Comparison of ENCODE assay signal across 20 cellular contexts in the genomic region with DNA sequence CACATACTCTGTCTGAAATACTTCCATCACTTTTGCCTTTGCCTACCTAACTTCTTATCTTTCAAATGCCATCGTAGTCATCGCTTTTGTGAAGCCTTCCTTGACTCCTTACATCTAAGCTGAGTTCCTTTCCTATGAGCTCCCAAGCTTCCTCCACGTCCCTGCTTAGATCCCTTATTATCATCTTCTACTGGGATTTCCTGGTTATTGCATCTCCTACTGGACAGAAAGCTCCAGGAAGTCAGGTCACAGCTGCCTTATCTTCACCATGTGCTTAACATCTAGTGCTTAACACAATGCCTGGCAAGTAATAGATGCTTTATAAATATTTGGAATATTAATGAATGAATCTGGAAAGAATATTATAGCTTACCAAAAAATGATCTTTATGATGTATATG.
DNase-seq lines count a peak whose midpoint lies in the region; ATAC-seq and TF ChIP-seq lines count a peak whose summit lies in the region.
"Had no signal": no experiment of that assay in that cellular context is flagged by ENCODE, and none has a peak within 500 bp of the region (broad histone marks: within the 10 kb centered on the region; RNA-seq: fewer than 3 reads in every experiment).

No MANE protein-coding gene starts in this region.

- peaks cover 34% of the 10 kb centered on the region for H3K36me3 Mint-ChIP-seq in nephron progenitor cell (ENCODE audit: low read depth)
- H3K36me3 Mint-ChIP-seq in activated naive CD8-positive, alpha-beta T cell treated with anti-CD3 and anti-CD28 coated beads, Interleukin-2, amount 50 U/mL, for 24 hours (ENCODE audit: low read depth): no peaks in the 10 kb centered on the region
- H3K36me3 Mint-ChIP-seq: IgD-negative memory B cell had no signal

- peak overlapping the region; percentile 60 for H3K27ac Mint-ChIP-seq in nephron progenitor cell
- H3K27ac Mint-ChIP-seq in activated naive CD8-positive, alpha-beta T cell treated with anti-CD3 and anti-CD28 coated beads, Interleukin-2, amount 50 U/mL, for 24 hours: no peak overlapping the region
- H3K27ac Mint-ChIP-seq: activated T-helper 17 cell treated with anti-CD3 and anti-CD28 coated beads, Interleukin-2, amount 50 U/mL, for 72 hours; B cell; IgD-negative memory B cell had no signal

- H3K4me3 Mint-ChIP-seq in nephron progenitor cell: peak overlapping the region; percentile 39
- H3K4me3 Mint-ChIP-seq in activated naive CD8-positive, alpha-beta T cell treated with anti-CD3 and anti-CD28 coated beads, Interleukin-2, amount 50 U/mL, for 24 hours: no peak overlapping the region
- H3K4me3 Mint-ChIP-seq: activated T-helper 17 cell treated with anti-CD3 and anti-CD28 coated beads, Interleukin-2, amount 50 U/mL, for 72 hours; B cell; IgD-negative memory B cell had no signal

- DNase-seq in EH (ENCODE audit: low read depth) (peak; percentile 35), NCI-H69 (lab: John Stamatoyannopoulos, UW) (peak; percentile 14), choroid plexus epithelial cell (ENCODE audit: low read depth) (no peak), nephron progenitor cell (no peak), UCSD-AML1 (lab: John Stamatoyannopoulos, UW; ENCODE audit: unreplicated experiment) (no peak)
- DNase-seq in activated naive CD8-positive, alpha-beta T cell treated with anti-CD3 and anti-CD28 coated beads, Interleukin-2, amount 50 U/mL, for 24 hours: no peak
- DNase-seq: activated CD8-positive, alpha-beta memory T cell treated with anti-CD3 and anti-CD28 coated beads for 24 hours; colonic mucosa; DMS 273 treated with DMSO at 0.1 percent for 48 hours; NCI-H2107; NCI-H526 treated with DMSO at 0.1 percent for 48 hours; nucleus accumbens; sigmoid colon; stimulated activated CD4-positive, alpha-beta T cell treated with anti-CD3 and anti-CD28 coated beads, Interleukin-2, amount 100 ng/mL, for 48 hours had no signal

- peak; percentile 19 for TF ChIP-seq CTCF in choroid plexus epithelial cell (conservative IDR thresholded peaks at IDR 0.05; ENCODE audit: low read depth, low read length)
- TF ChIP-seq CTCF in nephron progenitor cell (IDR thresholded peaks at IDR 0.05): no peak

- no peaks in the 10 kb centered on the region for H3K9me3 Mint-ChIP-seq in nephron progenitor cell
- H3K9me3 Mint-ChIP-seq in activated naive CD8-positive, alpha-beta T cell treated with anti-CD3 and anti-CD28 coated beads, Interleukin-2, amount 50 U/mL, for 24 hours: no peaks in the 10 kb centered on the region
- H3K9me3 Mint-ChIP-seq: activated T-helper 17 cell treated with anti-CD3 and anti-CD28 coated beads, Interleukin-2, amount 50 U/mL, for 72 hours; IgD-negative memory B cell had no signal

- H3K4me3 ChIP-seq in choroid plexus epithelial cell (ENCODE audit: low read depth, low read length): no peak overlapping the region
- H3K4me3 ChIP-seq: colonic mucosa, sigmoid colon had no signal

- H3K27me3 Mint-ChIP-seq in nephron progenitor cell (ENCODE audit: low read depth, poor library complexity): peaks cover 3% of the 10 kb centered on the region
- H3K27me3 Mint-ChIP-seq in activated naive CD8-positive, alpha-beta T cell treated with anti-CD3 and anti-CD28 coated beads, Interleukin-2, amount 50 U/mL, for 24 hours: peaks cover 48% of the 10 kb centered on the region

- peaks cover 91% of the 10 kb centered on the region for H3K4me1 Mint-ChIP-seq in nephron progenitor cell
- peaks cover 35% of the 10 kb centered on the region for H3K4me1 Mint-ChIP-seq in activated naive CD8-positive, alpha-beta T cell treated with anti-CD3 and anti-CD28 coated beads, Interleukin-2, amount 50 U/mL, for 24 hours

- no peak for ATAC-seq in HG02763 (IDR thresholded peaks at IDR 0.05; ENCODE audit: unreplicated experiment)
- no peak for ATAC-seq in activated naive CD8-positive, alpha-beta T cell treated with anti-CD3 and anti-CD28 coated beads, Interleukin-2, amount 50 U/mL, for 24 hours
- no peak for ATAC-seq in HG02678 (IDR thresholded peaks at IDR 0.05; ENCODE audit: unreplicated experiment)
- ATAC-seq: activated T-helper 17 cell treated with anti-CD3 and anti-CD28 coated beads, Interleukin-2, amount 50 U/mL, for 72 hours; Panc1 had no signal

Comparison
In these comparisons a context has a peak if more than half of its experiments do, and no peak if none do; other contexts are left out.
1. DNase-seq: peak in EH (single experiment) and NCI-H69 (single experiment); none in choroid plexus epithelial cell (single experiment), nephron progenitor cell (single experiment), activated naive CD8-positive, alpha-beta T cell treated with anti-CD3 and anti-CD28 coated beads, Interleukin-2, amount 50 U/mL, for 24 hours (single experiment) and UCSD-AML1 (single experiment).